In the genomic region with DNA sequence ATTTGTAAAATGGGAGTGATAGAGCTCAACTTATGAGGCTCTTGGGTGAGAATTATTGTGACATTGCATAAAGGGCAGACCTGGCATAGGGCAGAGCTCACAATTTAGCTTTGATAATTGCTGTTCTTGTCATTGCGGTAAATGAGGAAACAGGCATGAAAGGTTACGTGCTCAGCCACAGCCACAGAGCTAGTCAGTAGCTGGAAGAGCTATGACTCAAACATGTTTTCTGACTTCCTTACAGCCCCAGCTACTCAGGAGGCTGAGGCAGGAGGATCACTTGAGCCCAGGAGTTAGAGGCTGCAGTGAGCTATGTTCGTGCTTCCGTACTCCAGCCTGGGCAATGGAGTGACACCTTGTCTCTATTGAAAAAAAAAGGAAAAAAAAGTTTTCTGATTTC, we compare ENCODE assay signal across 19 cellular contexts. TPM values are rescaled to one million over a fixed set of nuclear protein-coding genes. Genes with fewer than 3 reads are reported as not detected.
A peak's percentile ranks its signal among the peaks of the same experiment; 100 is the strongest.
DNase-seq lines count a peak whose midpoint lies in the region; ATAC-seq and TF ChIP-seq lines count a peak whose summit lies in the region.
"Had no signal": no experiment of that assay in that cellular context is flagged by ENCODE, and none has a peak within 500 bp of the region (broad histone marks: within the 10 kb centered on the region; RNA-seq: fewer than 3 reads in every experiment).

No MANE protein-coding gene starts in this region.

- no peak overlapping the region for H3K4me3 Mint-ChIP-seq in activated CD4-positive, alpha-beta T cell treated with anti-CD3 and anti-CD28 coated beads for 36 hours
- no peak overlapping the region for H3K4me3 Mint-ChIP-seq in T-helper 17 cell
- no peak overlapping the region for H3K4me3 Mint-ChIP-seq in naive B cell
- H3K4me3 Mint-ChIP-seq in type B pancreatic cell = no peak overlapping the region
- H3K4me3 Mint-ChIP-seq: naive thymus-derived CD8-positive, alpha-beta T cell had no signal

- H3K4me3 ChIP-seq in HL-60 (replicated peaks; ENCODE audit: insufficient read depth, low read length) (no peak overlapping the region), mammary epithelial cell (replicated peaks in 1 of 3; ENCODE audit: insufficient read depth in 1 of 3, low read depth in 2 of 3, low read length in 3 of 3) (no peak overlapping the region)
- H3K4me3 ChIP-seq: dorsolateral prefrontal cortex, SJSA1, thoracic aorta had no signal

- no peak overlapping the region for H3K27ac Mint-ChIP-seq in activated CD4-positive, alpha-beta T cell treated with anti-CD3 and anti-CD28 coated beads for 36 hours
- H3K27ac Mint-ChIP-seq in T-helper 17 cell (no peak overlapping the region), naive B cell (no peak overlapping the region), type B pancreatic cell (no peak overlapping the region)
- H3K27ac Mint-ChIP-seq: naive thymus-derived CD8-positive, alpha-beta T cell had no signal

- POLR2A ChIA-PET in activated CD4-positive, alpha-beta T cell treated with anti-CD3 and anti-CD28 coated beads for 36 hours (lab: Charles Lee) = interaction anchor here (0.5 to 0.9 kb wide), 3 partner anchors 71 to 780 kb away, joined by 3 to 5 read pairs (median 3); no protein-coding TSS in a partner anchor

- no peak overlapping the region for H3K4me2 ChIP-seq in mammary epithelial cell (ENCODE audit: insufficient read depth, low read depth, low read length)

- H4K20me1 ChIP-seq in mammary epithelial cell (ENCODE audit: insufficient read depth, low read length) = no peaks in the 10 kb centered on the region

- H3K9ac ChIP-seq in mammary epithelial cell (ENCODE audit: insufficient read depth, low read length) = no peak overlapping the region

- no TSS peak for BruUV-seq in mammary epithelial cell (replicated peaks; lab: Mats Ljungman, UMichigan)

- H3K9me3 ChIP-seq in T-helper 17 cell (ENCODE audit: control insufficient read depth, low read length, poor library complexity, severe bottlenecking) = no peaks in the 10 kb centered on the region
- no peaks in the 10 kb centered on the region for H3K9me3 ChIP-seq in mammary epithelial cell (replicated peaks; ENCODE audit: insufficient read depth, low read length)
- H3K9me3 ChIP-seq: SJSA1, thoracic aorta had no signal

- peak; percentile 62 for DNase-seq in activated CD4-positive, alpha-beta T cell treated with anti-CD3 and anti-CD28 coated beads for 36 hours
- no peak for DNase-seq in activated CD4-positive, alpha-beta T cell treated with anti-CD3 and anti-CD28 coated beads, Interleukin-2, amount 50 U/mL, for 4 hours
- DNase-seq in HL-60 (ENCODE audit: low read depth in 1 of 2, low spot score in 1 of 2) (peak; percentile 45 to 92), T-helper 17 cell (no peak), naive B cell (peak; percentile 39), omental fat pad (ENCODE audit: low spot score) (no peak), type B pancreatic cell (ENCODE audit: extremely low spot score, unreplicated experiment) (no peak), mammary epithelial cell (no peak)
- DNase-seq: 8988T; anterior cingulate cortex; dorsolateral prefrontal cortex; foreskin melanocyte; islet precursor cell; MM.1S; naive thymus-derived CD8-positive, alpha-beta T cell; NCI-H446 had no signal

- no peaks in the 10 kb centered on the region for H3K9me3 Mint-ChIP-seq in activated CD4-positive, alpha-beta T cell treated with anti-CD3 and anti-CD28 coated beads for 36 hours (ENCODE audit: low read depth)
- H3K9me3 Mint-ChIP-seq in naive B cell = no peaks in the 10 kb centered on the region
- H3K9me3 Mint-ChIP-seq in type B pancreatic cell = no peaks in the 10 kb centered on the region
- H3K9me3 Mint-ChIP-seq: naive thymus-derived CD8-positive, alpha-beta T cell had no signal

- peaks cover 8% of the 10 kb centered on the region for H3K27me3 Mint-ChIP-seq in activated CD4-positive, alpha-beta T cell treated with anti-CD3 and anti-CD28 coated beads for 36 hours
- H3K27me3 Mint-ChIP-seq in T-helper 17 cell = peaks cover 31% of the 10 kb centered on the region
- peaks cover 4 to 23% (median 19%) of the 10 kb centered on the region in 3 donors for H3K27me3 Mint-ChIP-seq in naive B cell
- H3K27me3 Mint-ChIP-seq in type B pancreatic cell = peaks cover 16% of the 10 kb centered on the region

- CTCF ChIA-PET in activated CD4-positive, alpha-beta T cell treated with anti-CD3 and anti-CD28 coated beads for 36 hours (lab: Charles Lee) = interaction anchor here (0.6 to 1.4 kb wide), 6 partner anchors 17 to 456 kb away, joined by 3 to 4 read pairs (median 3); no protein-coding TSS in a partner anchor
- CTCF ChIA-PET in mammary epithelial cell (lab: Charles Lee; ENCODE audit: low non-redundant PET) = interaction anchor here (0.6 to 0.7 kb wide), 2 partner anchors 17 to 22 kb away, joined by 3 to 10 read pairs; no protein-coding TSS in a partner anchor

- dilution Hi-C loops in mammary epithelial cell (cut with HindIII; ENCODE audit: low sequenced_read_pairs) = loop anchor here (25.0 kb wide), 1 partner anchor 222 kb away; no protein-coding TSS in a partner anchor

- intact Hi-C loops in activated CD4-positive, alpha-beta T cell treated with anti-CD3 and anti-CD28 coated beads for 36 hours (cut with DNase I, micrococcal nuclease) = no loop called here
- intact Hi-C loops in mammary epithelial cell (cut with micrococcal nuclease) = loop anchor here (10.0 kb wide), 1 partner anchor 1060 kb away; no protein-coding TSS in a partner anchor

- H3K4me1 ChIP-seq in mammary epithelial cell (ENCODE audit: insufficient read depth, low read length) = peaks cover 4% of the 10 kb centered on the region
- H3K4me1 ChIP-seq: SJSA1 had no signal

- H3K27me3 ChIP-seq in HL-60 (ENCODE audit: insufficient read depth, poor library complexity, severe bottlenecking) (no peaks in the 10 kb centered on the region), mammary epithelial cell (ENCODE audit: insufficient read depth, low read length) (peaks cover 3% of the 10 kb centered on the region)

- H3K79me2 ChIP-seq in mammary epithelial cell (ENCODE audit: insufficient read depth, low read length) = no peaks in the 10 kb centered on the region

- H3K36me3 ChIP-seq in mammary epithelial cell (ENCODE audit: insufficient read depth, low read length) = no peaks in the 10 kb centered on the region
- H3K36me3 ChIP-seq: SJSA1, thoracic aorta had no signal

- no peaks in the 10 kb centered on the region for H3K4me1 Mint-ChIP-seq in activated CD4-positive, alpha-beta T cell treated with anti-CD3 and anti-CD28 coated beads for 36 hours
- H3K4me1 Mint-ChIP-seq in T-helper 17 cell (no peaks in the 10 kb centered on the region), naive B cell (peaks cover 6 to 20% (median 6%) of the 10 kb centered on the region in 3 donors), type B pancreatic cell (ENCODE audit: unreplicated experiment) (peaks cover 13% of the 10 kb centered on the region)

- H3K27ac ChIP-seq in HL-60 (replicated peaks) (0 out of 2 replicates have a peak overlapping the region, but pooled peaks have one; percentile 2), mammary epithelial cell (ENCODE audit: insufficient read depth, low read depth, low read length) (no peak overlapping the region)
- H3K27ac ChIP-seq: dorsolateral prefrontal cortex, SJSA1, thoracic aorta had no signal

- H2AFZ ChIP-seq in mammary epithelial cell (ENCODE audit: low read depth, low read length) = no peak overlapping the region

- H3K36me3 Mint-ChIP-seq in activated CD4-positive, alpha-beta T cell treated with anti-CD3 and anti-CD28 coated beads for 36 hours (ENCODE audit: low read depth) = no peaks in the 10 kb centered on the region
- no peaks in the 10 kb centered on the region for H3K36me3 Mint-ChIP-seq in T-helper 17 cell (ENCODE audit: low read depth)
- no peaks in the 10 kb centered on the region for H3K36me3 Mint-ChIP-seq in naive B cell
- no peaks in the 10 kb centered on the region for H3K36me3 Mint-ChIP-seq in type B pancreatic cell
- H3K36me3 Mint-ChIP-seq: naive thymus-derived CD8-positive, alpha-beta T cell had no signal

- TF ChIP-seq CTCF in HL-60 (IDR thresholded peaks at IDR 0.05; ENCODE audit: insufficient read depth, low read length) = no peak
- no peak for TF ChIP-seq CTCF in omental fat pad (IDR thresholded peaks at IDR 0.05)
- TF ChIP-seq CTCF in type B pancreatic cell (conservative IDR thresholded peaks at IDR 0.05) = no peak
- no peak for TF ChIP-seq CTCF in mammary epithelial cell (conservative IDR thresholded peaks at IDR 0.05 in 1 of 2, IDR thresholded peaks at IDR 0.05 in 1 of 2; ENCODE audit: extremely low read depth in 1 of 2, insufficient read depth in 1 of 2, low read depth in 1 of 2, low read length in 2 of 2)

- WGBS in mammary epithelial cell (ENCODE audit: low coverage, missing lambda C conversion rate) = 95% methylated on average over 4 of the region's 4 CpGs

- in situ Hi-C loops in mammary epithelial cell (cut with MboI; ENCODE audit: low sequenced_read_pairs in 2 of 2) = loop anchor here in 1 of 2 donors (5.0 kb wide), 1 partner anchor 262 kb away; a partner anchor contains a TSS

- ATAC-seq in activated CD4-positive, alpha-beta T cell treated with anti-CD3 and anti-CD28 coated beads for 36 hours = peak; percentile 90
- ATAC-seq in T-helper 17 cell = peak; percentile 48
- peak; percentile 85 to 88 for ATAC-seq in naive B cell (ENCODE audit: low read depth in 2 of 2)
- ATAC-seq in omental fat pad (ENCODE audit: low FRiP score) = no peak
- ATAC-seq: sciatic nerve had no signal

RNA-seq across cellular contexts. Expression of a gene that starts 3.5 kb away (rescaled TPM):
- not detected for total RNA-seq in activated CD4-positive, alpha-beta T cell treated with anti-CD3 and anti-CD28 coated beads for 36 hours
- not detected for total RNA-seq in T-helper 17 cell
- polyA plus RNA-seq in naive B cell (ENCODE audit: low read depth in 6 of 6) = not detected
- total RNA-seq in omental fat pad = not detected
- total RNA-seq in type B pancreatic cell (ENCODE audit: low replicate concordance) = 0.77 and 3.9 TPM in 2 replicates
- not detected for total RNA-seq in mammary epithelial cell
- not detected for polyA plus RNA-seq in mammary epithelial cell
- not detected for polyA minus RNA-seq in mammary epithelial cell
- total RNA-seq: naive thymus-derived CD8-positive, alpha-beta T cell; sciatic nerve; SJSA1; thoracic aorta had no signal
- polyA plus RNA-seq: naive thymus-derived CD8-positive, alpha-beta T cell had no signal

RNA-seq across cellular contexts. Expression of a gene that starts 24.3 kb away (rescaled TPM):
- total RNA-seq in activated CD4-positive, alpha-beta T cell treated with anti-CD3 and anti-CD28 coated beads for 36 hours = 10 to 100 TPM; 11.9 to 13.5 TPM
- total RNA-seq in T-helper 17 cell (1 to 10 TPM; 3.6 to 4.9 TPM), omental fat pad (10 to 100 TPM; 25.8 to 37.8 (median 31.9) TPM), type B pancreatic cell (ENCODE audit: low replicate concordance) (35.5 and 40.4 TPM in 2 replicates), mammary epithelial cell (10 to 100 TPM; 19.0 to 58.5 TPM)
- polyA plus RNA-seq in naive B cell (ENCODE audit: low read depth in 6 of 6) (10 to 100 TPM; 19.4 to 39.0 (median 25.7) TPM), mammary epithelial cell (117 TPM)
- 58.0 TPM for polyA minus RNA-seq in mammary epithelial cell

Comparison
In these comparisons a context has a peak if more than half of its experiments do, and no peak if none do; other contexts are left out.
1. DNase-seq: peak in activated CD4-positive, alpha-beta T cell treated with anti-CD3 and anti-CD28 coated beads for 36 hours (single experiment), HL-60 (2 of 2) and naive B cell (single experiment); none in activated CD4-positive, alpha-beta T cell treated with anti-CD3 and anti-CD28 coated beads, Interleukin-2, amount 50 U/mL, for 4 hours (0 of 2), T-helper 17 cell (0 of 3), omental fat pad (single experiment), type B pancreatic cell (single experiment) and mammary epithelial cell (single experiment).